Comparison of ENCODE assay signal across 16 cellular contexts in genomic region chr11:46475926-46476545, GRCh38.
DNase-seq lines count a peak whose midpoint lies in the region; ATAC-seq and TF ChIP-seq lines count a peak whose summit lies in the region.
"Had no signal": no experiment of that assay in that cellular context is flagged by ENCODE, and none has a peak within 500 bp of the region (broad histone marks: within the 10 kb centered on the region; RNA-seq: fewer than 3 reads in every experiment).

No MANE protein-coding gene starts in this region.

- H3K4me1 ChIP-seq in naive thymus-derived CD4-positive, alpha-beta T cell (ENCODE audit: control insufficient read depth in 2 of 2, insufficient read depth in 2 of 2, low read length in 2 of 2), result peaks cover 3 to 7% of the 10 kb centered on the region in 2 donors

- no peaks in the 10 kb centered on the region for H3K9me3 ChIP-seq in SK-N-MC (ENCODE audit: low read depth, low read length)
- H3K9me3 ChIP-seq in naive thymus-derived CD4-positive, alpha-beta T cell (ENCODE audit: control insufficient read depth in 2 of 3, low read length in 3 of 3), result no peaks in the 10 kb centered on the region
- H3K9me3 ChIP-seq: BE2C had no signal

- peaks cover 2% of the 10 kb centered on the region for H3K36me3 Mint-ChIP-seq in activated naive CD8-positive, alpha-beta T cell treated with anti-CD3 and anti-CD28 coated beads, Interleukin-2, amount 50 U/mL, for 24 hours (ENCODE audit: low read depth)
- H3K36me3 Mint-ChIP-seq in activated naive CD8-positive, alpha-beta T cell treated with anti-CD3 and anti-CD28 coated beads for 36 hours, result peaks cover 1% of the 10 kb centered on the region
- peaks cover 2% of the 10 kb centered on the region for H3K36me3 Mint-ChIP-seq in progenitor cell of endocrine pancreas (ENCODE audit: insufficient read depth)
- H3K36me3 Mint-ChIP-seq in naive thymus-derived CD4-positive, alpha-beta T cell, result peaks cover 0 to 12% (median 0%) of the 10 kb centered on the region in 5 donors

- H3K27ac Mint-ChIP-seq in activated naive CD8-positive, alpha-beta T cell treated with anti-CD3 and anti-CD28 coated beads, Interleukin-2, amount 50 U/mL, for 24 hours, result no peak overlapping the region
- no peak overlapping the region for H3K27ac Mint-ChIP-seq in activated naive CD8-positive, alpha-beta T cell treated with anti-CD3 and anti-CD28 coated beads for 36 hours
- peak overlapping the region; percentile 30 for H3K27ac Mint-ChIP-seq in progenitor cell of endocrine pancreas
- peak overlapping the region in 1 of 9 donors; percentile 30 for H3K27ac Mint-ChIP-seq in naive thymus-derived CD4-positive, alpha-beta T cell

- H3K4me1 Mint-ChIP-seq in activated naive CD8-positive, alpha-beta T cell treated with anti-CD3 and anti-CD28 coated beads, Interleukin-2, amount 50 U/mL, for 24 hours, result peaks cover 29% of the 10 kb centered on the region
- peaks cover 29% of the 10 kb centered on the region for H3K4me1 Mint-ChIP-seq in activated naive CD8-positive, alpha-beta T cell treated with anti-CD3 and anti-CD28 coated beads for 36 hours
- H3K4me1 Mint-ChIP-seq in progenitor cell of endocrine pancreas (ENCODE audit: low read depth), result peaks cover 6% of the 10 kb centered on the region
- H3K4me1 Mint-ChIP-seq in naive thymus-derived CD4-positive, alpha-beta T cell, result peaks cover 25 to 49% (median 33%) of the 10 kb centered on the region in 7 donors

- H3K27ac ChIP-seq in SK-N-MC, result peak overlapping the region; percentile 27; the same call in 1 of the 2 replicates
- H3K27ac ChIP-seq in naive thymus-derived CD4-positive, alpha-beta T cell (ENCODE audit: low read depth, low read length), result no peak overlapping the region

- H3K27me3 ChIP-seq in naive thymus-derived CD4-positive, alpha-beta T cell (ENCODE audit: control insufficient read depth in 2 of 2, insufficient read depth in 2 of 2, low read length in 2 of 2), result no peaks in the 10 kb centered on the region
- H3K27me3 ChIP-seq: BE2C had no signal

- no peaks in the 10 kb centered on the region for H3K36me3 ChIP-seq in SK-N-MC (ENCODE audit: insufficient read depth, low read length)
- peaks cover 0 to 5% (median 0%) of the 10 kb centered on the region in 3 experiments for H3K36me3 ChIP-seq in naive thymus-derived CD4-positive, alpha-beta T cell (ENCODE audit: control insufficient read depth in 2 of 3, insufficient read depth in 3 of 3, low read length in 3 of 3)
- H3K36me3 ChIP-seq: BE2C had no signal

- no peak for TF ChIP-seq CTCF in progenitor cell of endocrine pancreas (IDR thresholded peaks at IDR 0.05; ENCODE audit: unreplicated experiment)

- ATAC-seq in activated naive CD8-positive, alpha-beta T cell treated with anti-CD3 and anti-CD28 coated beads, Interleukin-2, amount 50 U/mL, for 24 hours, result peak; percentile 24
- ATAC-seq in GM18861 (IDR thresholded peaks at IDR 0.05; ENCODE audit: unreplicated experiment), result peak; percentile 41
- ATAC-seq in GM19023 (IDR thresholded peaks at IDR 0.05; ENCODE audit: unreplicated experiment), result no peak
- no peak for ATAC-seq in naive thymus-derived CD4-positive, alpha-beta T cell

- H3K27me3 Mint-ChIP-seq in activated naive CD8-positive, alpha-beta T cell treated with anti-CD3 and anti-CD28 coated beads, Interleukin-2, amount 50 U/mL, for 24 hours, result no peaks in the 10 kb centered on the region
- H3K27me3 Mint-ChIP-seq in activated naive CD8-positive, alpha-beta T cell treated with anti-CD3 and anti-CD28 coated beads for 36 hours, result no peaks in the 10 kb centered on the region
- no peaks in the 10 kb centered on the region for H3K27me3 Mint-ChIP-seq in progenitor cell of endocrine pancreas
- H3K27me3 Mint-ChIP-seq in naive thymus-derived CD4-positive, alpha-beta T cell, result no peaks in the 10 kb centered on the region

- H3K9me3 Mint-ChIP-seq in activated naive CD8-positive, alpha-beta T cell treated with anti-CD3 and anti-CD28 coated beads, Interleukin-2, amount 50 U/mL, for 24 hours, result no peaks in the 10 kb centered on the region
- no peaks in the 10 kb centered on the region for H3K9me3 Mint-ChIP-seq in activated naive CD8-positive, alpha-beta T cell treated with anti-CD3 and anti-CD28 coated beads for 36 hours
- no peaks in the 10 kb centered on the region for H3K9me3 Mint-ChIP-seq in progenitor cell of endocrine pancreas (ENCODE audit: low read depth)
- H3K9me3 Mint-ChIP-seq in naive thymus-derived CD4-positive, alpha-beta T cell, result no peaks in the 10 kb centered on the region

- POLR2A ChIA-PET in naive thymus-derived CD4-positive, alpha-beta T cell (lab: Charles Lee), result no interaction called here

- CTCF ChIA-PET in naive thymus-derived CD4-positive, alpha-beta T cell (lab: Charles Lee), result interaction anchor here (1.1 kb wide), 1 partner anchor 14 kb away, joined by 6 read pairs; no protein-coding TSS in a partner anchor

- H3K4me3 Mint-ChIP-seq in activated naive CD8-positive, alpha-beta T cell treated with anti-CD3 and anti-CD28 coated beads, Interleukin-2, amount 50 U/mL, for 24 hours, result no peak overlapping the region
- no peak overlapping the region for H3K4me3 Mint-ChIP-seq in activated naive CD8-positive, alpha-beta T cell treated with anti-CD3 and anti-CD28 coated beads for 36 hours
- H3K4me3 Mint-ChIP-seq in progenitor cell of endocrine pancreas (ENCODE audit: low read depth), result no peak overlapping the region
- H3K4me3 Mint-ChIP-seq in naive thymus-derived CD4-positive, alpha-beta T cell, result no peak overlapping the region

- intact Hi-C loops in naive thymus-derived CD4-positive, alpha-beta T cell (cut with micrococcal nuclease), result no loop called here

- H3K9ac ChIP-seq in SK-N-MC (ENCODE audit: insufficient read length), result no peak overlapping the region

- H3K4me3 ChIP-seq in SK-N-MC, result no peak overlapping the region
- no peak overlapping the region for H3K4me3 ChIP-seq in naive thymus-derived CD4-positive, alpha-beta T cell (ENCODE audit: low read length)

- no peak for DNase-seq in activated naive CD8-positive, alpha-beta T cell treated with anti-CD3 and anti-CD28 coated beads, Interleukin-2, amount 50 U/mL, for 24 hours
- DNase-seq in activated naive CD8-positive, alpha-beta T cell treated with anti-CD3 and anti-CD28 coated beads for 36 hours, result no peak
- DNase-seq in SK-N-MC (ENCODE audit: low read depth, low spot score) (no peak), progenitor cell of endocrine pancreas (ENCODE audit: low spot score, unreplicated experiment) (no peak), NCI-H146 (lab: John Stamatoyannopoulos, UW) (no peak)
- no peak for DNase-seq in naive thymus-derived CD4-positive, alpha-beta T cell
- DNase-seq: BE2C, DMS 273 treated with DMSO at 0.1 percent for 48 hours, H7, Kasumi-1, NCI-H1417, NCI-H2029 treated with DMSO at 0.1 percent for 48 hours, NCI-H510A treated with DMSO at 0.1 percent for 48 hours, SHP77 treated with DMSO at 0.1 percent for 48 hours had no signal

Comparison
In these comparisons a context has a peak if more than half of its experiments do, and no peak if none do; other contexts are left out.
1. ATAC-seq: peak in activated naive CD8-positive, alpha-beta T cell treated with anti-CD3 and anti-CD28 coated beads, Interleukin-2, amount 50 U/mL, for 24 hours (single experiment) and GM18861 (single experiment); none in GM19023 (single experiment) and naive thymus-derived CD4-positive, alpha-beta T cell (single experiment).